25 cellular contexts compared by ENCODE assay signal in the genomic region with DNA sequence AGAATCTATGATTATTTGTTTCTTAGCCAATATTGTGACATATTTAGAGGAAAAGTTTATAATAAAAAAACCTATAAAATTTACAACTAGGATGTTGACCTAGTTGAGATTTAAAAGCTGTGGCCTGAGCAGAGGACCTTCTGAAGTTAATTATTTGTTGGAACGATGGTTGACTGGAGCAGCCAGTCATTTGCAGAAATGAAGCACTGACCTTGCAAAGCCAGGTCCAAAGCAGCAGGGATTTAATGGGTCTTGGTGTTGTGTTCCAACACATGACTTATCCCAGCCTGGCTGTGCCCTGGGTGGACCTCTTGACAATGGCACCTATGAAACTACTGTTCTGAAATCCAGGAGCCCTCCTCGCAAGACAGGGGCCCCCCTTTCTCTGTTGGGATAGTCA.
DNase-seq lines count a peak whose midpoint lies in the region; ATAC-seq and TF ChIP-seq lines count a peak whose summit lies in the region.
"Had no signal": no experiment of that assay in that cellular context is flagged by ENCODE, and none has a peak within 500 bp of the region (broad histone marks: within the 10 kb centered on the region; RNA-seq: fewer than 3 reads in every experiment).

No MANE protein-coding gene starts in this region.

- H3K27me3 Mint-ChIP-seq in stimulated activated memory B cell treated with anti-CD40 and anti-IgM and Interleukin-4, amounts not matched to agents 10 μg/mL and 1 μg/mL and 100 μg/mL, for 72 hours, result peaks cover 21% of the 10 kb centered on the region

- ATAC-seq in stimulated activated memory B cell treated with anti-CD40 and anti-IgM and Interleukin-4, amounts not matched to agents 10 μg/mL and 1 μg/mL and 100 μg/mL, for 72 hours, result peak; percentile 10
- ATAC-seq: GM12878 had no signal

- no peaks in the 10 kb centered on the region for H3K9me3 Mint-ChIP-seq in stimulated activated memory B cell treated with anti-CD40 and anti-IgM and Interleukin-4, amounts not matched to agents 10 μg/mL and 1 μg/mL and 100 μg/mL, for 72 hours
- H3K9me3 Mint-ChIP-seq: HFFc6 had no signal

- peaks cover 9% of the 10 kb centered on the region for H3K4me1 Mint-ChIP-seq in stimulated activated memory B cell treated with anti-CD40 and anti-IgM and Interleukin-4, amounts not matched to agents 10 μg/mL and 1 μg/mL and 100 μg/mL, for 72 hours
- H3K4me1 Mint-ChIP-seq: CD4-positive, alpha-beta memory T cell had no signal

- 31 to 60% methylated on average over 2 of the region's 2 CpGs for WGBS in GM23248 (ENCODE audit: low coverage in 1 of 2, low lambda C conversion rate in 2 of 2, missing lambda C conversion rate in 2 of 2), 2 experiments

- H3K9ac ChIP-seq in GM23248, result no peak overlapping the region
- H3K9ac ChIP-seq: BLaER1 treated with 17β-estradiol and CSF1 and Interleukin-3, amounts not matched to agents 10 nM and 100 nM had no signal

- H3K27ac ChIP-seq in GM23248, result no peak overlapping the region
- H3K27ac ChIP-seq in VCaP, result peak overlapping the region; percentile 40
- H3K27ac ChIP-seq: BLaER1 treated with 17β-estradiol and CSF1 and Interleukin-3, amounts not matched to agents 10 nM and 100 nM had no signal

- H3K79me2 ChIP-seq in GM23248 (ENCODE audit: insufficient read depth), result no peaks in the 10 kb centered on the region

- no peaks in the 10 kb centered on the region for H3K9me3 ChIP-seq in GM23248 (ENCODE audit: low read depth)
- H3K9me3 ChIP-seq: Caco-2, HAP-1 had no signal

- TF ChIP-seq POLR2A in erythroblast (IDR thresholded peaks at IDR 0.05; ENCODE audit: low read length), result no peak

- H3K9me2 ChIP-seq in GM23248 (ENCODE audit: insufficient read depth), result no peaks in the 10 kb centered on the region

- no peaks in the 10 kb centered on the region for H3K27me3 ChIP-seq in GM23248 (replicated peaks; ENCODE audit: insufficient read depth)
- H3K27me3 ChIP-seq: BLaER1 treated with 17β-estradiol and CSF1 and Interleukin-3, amounts not matched to agents 10 nM and 100 nM had no signal

- peaks cover 27% of the 10 kb centered on the region for H3F3A ChIP-seq in GM23248 (ENCODE audit: insufficient read depth)

- peaks cover 50% of the 10 kb centered on the region for H3K4me1 ChIP-seq in GM23248 (ENCODE audit: insufficient read depth)
- H3K4me1 ChIP-seq: Caco-2, HAP-1 had no signal

- H4K20me1 ChIP-seq in GM23248 (ENCODE audit: insufficient read depth), result no peaks in the 10 kb centered on the region
- H4K20me1 ChIP-seq: BLaER1 treated with 17β-estradiol and CSF1 and Interleukin-3, amounts not matched to agents 10 nM and 100 nM had no signal

- no peak for TF ChIP-seq CTCF in VCaP (conservative IDR thresholded peaks at IDR 0.05)

- no peaks in the 10 kb centered on the region for H3K36me3 ChIP-seq in GM23248 (ENCODE audit: low read depth)
- H3K36me3 ChIP-seq: BLaER1 treated with 17β-estradiol and CSF1 and Interleukin-3, amounts not matched to agents 10 nM and 100 nM; HAP-1 had no signal

- peak overlapping the region; percentile 59 for H3K4me2 ChIP-seq in GM23248 (ENCODE audit: unreplicated experiment)
- H3K4me2 ChIP-seq: BLaER1 treated with 17β-estradiol and CSF1 and Interleukin-3, amounts not matched to agents 10 nM and 100 nM; PC-9 had no signal

- H3K4me3 Mint-ChIP-seq in stimulated activated memory B cell treated with anti-CD40 and anti-IgM and Interleukin-4, amounts not matched to agents 10 μg/mL and 1 μg/mL and 100 μg/mL, for 72 hours, result no peak overlapping the region
- H3K4me3 Mint-ChIP-seq: CD4-positive, alpha-beta memory T cell; HFFc6 had no signal

- in situ Hi-C loops in GM23248 (cut with MboI), result no loop called here

- no peaks in the 10 kb centered on the region for H3K36me3 Mint-ChIP-seq in stimulated activated memory B cell treated with anti-CD40 and anti-IgM and Interleukin-4, amounts not matched to agents 10 μg/mL and 1 μg/mL and 100 μg/mL, for 72 hours
- H3K36me3 Mint-ChIP-seq: CD4-positive, alpha-beta memory T cell had no signal

- no peak overlapping the region for H2AFZ ChIP-seq in GM23248
- H2AFZ ChIP-seq: PC-9 had no signal

- H3K4me3 ChIP-seq in GM23248, result no peak overlapping the region
- H3K4me3 ChIP-seq: BLaER1 treated with 17β-estradiol and CSF1 and Interleukin-3, amounts not matched to agents 10 nM and 100 nM; GM12878; HAP-1; PC-9 had no signal

- DNase-seq in GM23248 (no peak), left kidney (ENCODE audit: low read depth, low spot score) (peak; percentile 46), NCI-H2196 (lab: John Stamatoyannopoulos, UW; ENCODE audit: unreplicated experiment) (no peak), NCI-H146 treated with DMSO at 0.1 percent for 48 hours (lab: John Stamatoyannopoulos, UW; ENCODE audit: unreplicated experiment) (no peak), erythroblast (lab: John Stamatoyannopoulos, UW) (no peak)
- DNase-seq: AML-193; Caco-2; CD4-positive, alpha-beta memory T cell; GOT3; HFFc6; IMR-90; KG1; MM.1S; NCI-H1694; NCI-H2029 treated with DMSO at 0.1 percent for 48 hours; NCI-H2227 treated with DMSO at 0.1 percent for 48 hours; NCI-H526 treated with DMSO at 0.1 percent for 48 hours; PC-9; Right ventricle myocardium superior; RPMI8226 had no signal

- no peak overlapping the region for H3K27ac Mint-ChIP-seq in stimulated activated memory B cell treated with anti-CD40 and anti-IgM and Interleukin-4, amounts not matched to agents 10 μg/mL and 1 μg/mL and 100 μg/mL, for 72 hours
- H3K27ac Mint-ChIP-seq: CD4-positive, alpha-beta memory T cell; HFFc6 had no signal
